ENCODE assay signal across 21 cellular contexts in the genomic region with DNA sequence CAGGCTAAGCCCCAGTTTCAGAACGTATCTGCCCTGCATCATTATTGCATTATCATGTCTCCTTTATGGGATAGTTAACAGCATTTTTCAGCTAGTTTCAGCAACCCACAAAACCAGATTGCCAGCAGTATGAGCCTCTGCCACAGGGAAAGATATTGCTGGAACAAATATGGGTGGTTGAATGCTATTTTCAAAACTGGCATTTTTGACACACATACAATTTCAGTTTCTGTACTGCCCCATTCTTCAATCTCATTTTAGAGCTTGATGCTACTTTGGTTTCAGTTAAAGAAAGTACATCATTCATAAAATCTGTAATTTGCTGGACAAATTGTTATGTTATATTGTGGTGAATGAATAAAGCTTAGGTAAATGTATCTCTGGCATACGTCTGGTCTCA.
"Had no signal": no experiment of that assay in that cellular context is flagged by ENCODE, and none has a peak within 500 bp of the region (broad histone marks: within the 10 kb centered on the region; RNA-seq: fewer than 3 reads in every experiment).

No MANE protein-coding gene starts in this region.

- ATAC-seq: gastrocnemius medialis; left cardiac atrium; left lung; natural killer cell treated with Interleukin-12 subunit alpha and Interleukin-12 subunit beta and Interleukin-15 and Interleukin-18, amount 100 ng/mL, for 72 hours; stimulated activated naive B cell treated with anti-CD40 and anti-IgM and Interleukin-4, amounts not matched to agents 10 μg/mL and 1 μg/mL and 100 μg/mL, for 72 hours had no signal

- H2AFZ ChIP-seq: parathyroid adenoma had no signal

- DNase-seq: dorsolateral prefrontal cortex; effector CD4-positive, alpha-beta T cell; foreskin fibroblast; gastrocnemius medialis; head of caudate nucleus; left cardiac atrium; left lung; mesenchymal stem cell; mucosa of descending colon; naive B cell; right lobe of liver; small intestine; stimulated activated CD4-positive, alpha-beta T cell treated with anti-CD3 and anti-CD28 coated beads, Interleukin-15, amount 100 ng/mL, for 24 hours; stimulated activated CD4-positive, alpha-beta T cell treated with anti-CD3 and anti-CD28 coated beads, Interleukin-2, amount 100 ng/mL, for 48 hours; stimulated activated naive B cell treated with anti-CD40 and anti-IgM and Interleukin-4, amounts not matched to agents 10 μg/mL and 1 μg/mL and 100 μg/mL, for 72 hours; upper lobe of left lung had no signal

- H3K4me1 ChIP-seq: gastrocnemius medialis, left lung, parathyroid adenoma, tibial nerve, upper lobe of left lung had no signal

- H3K27me3 ChIP-seq: dorsolateral prefrontal cortex, gastrocnemius medialis, left lung, neutrophil, right lobe of liver, tibial nerve, upper lobe of left lung had no signal

- H3K36me3 ChIP-seq: gastrocnemius medialis, left lung, neutrophil, right lobe of liver, thoracic aorta, tibial nerve, upper lobe of left lung had no signal

- H3K9me3 ChIP-seq: gastrocnemius medialis, mucosa of descending colon, neutrophil, right lobe of liver, thoracic aorta, tibial nerve had no signal

- H3K79me2 ChIP-seq: parathyroid adenoma had no signal

- H3K9ac ChIP-seq: parathyroid adenoma had no signal

- H3K27ac ChIP-seq: dorsolateral prefrontal cortex, gastrocnemius medialis, left lung, neutrophil, parathyroid adenoma, right lobe of liver, thoracic aorta, tibial nerve, upper lobe of left lung had no signal

- H3K4me3 ChIP-seq: dorsolateral prefrontal cortex, gastrocnemius medialis, left lung, mucosa of descending colon, right lobe of liver, thoracic aorta, tibial nerve, upper lobe of left lung had no signal
